In genomic region chr12:116266631-116267349, GRCh38 we compare ENCODE assay signal across 1 cellular context.
TF ChIP-seq lines count a peak whose summit lies in the region.

No MANE protein-coding gene starts in this region.

TF ChIP-seq in H1, 55 proteins besides CTCF, POLR2A, EP300 and RAD21:
- TF ChIP-seq SAP30 (IDR thresholded peaks at IDR 0.05; ENCODE audit: insufficient read depth, insufficient replicate concordance, low read length), result no peak
- no peak for TF ChIP-seq MAFK (IDR thresholded peaks at IDR 0.05; ENCODE audit: low read depth, low read length)
- no peak for TF ChIP-seq E2F6 (IDR thresholded peaks at IDR 0.05)
- no peak for TF ChIP-seq CREB1 (IDR thresholded peaks at IDR 0.05)
- no peak for TF ChIP-seq POLR2AphosphoS5 (IDR thresholded peaks at IDR 0.05; ENCODE audit: low read depth, low read length)
- TF ChIP-seq CHD7 (IDR thresholded peaks at IDR 0.05; ENCODE audit: insufficient replicate concordance, low read length), result no peak
- TF ChIP-seq, protein P1, sequence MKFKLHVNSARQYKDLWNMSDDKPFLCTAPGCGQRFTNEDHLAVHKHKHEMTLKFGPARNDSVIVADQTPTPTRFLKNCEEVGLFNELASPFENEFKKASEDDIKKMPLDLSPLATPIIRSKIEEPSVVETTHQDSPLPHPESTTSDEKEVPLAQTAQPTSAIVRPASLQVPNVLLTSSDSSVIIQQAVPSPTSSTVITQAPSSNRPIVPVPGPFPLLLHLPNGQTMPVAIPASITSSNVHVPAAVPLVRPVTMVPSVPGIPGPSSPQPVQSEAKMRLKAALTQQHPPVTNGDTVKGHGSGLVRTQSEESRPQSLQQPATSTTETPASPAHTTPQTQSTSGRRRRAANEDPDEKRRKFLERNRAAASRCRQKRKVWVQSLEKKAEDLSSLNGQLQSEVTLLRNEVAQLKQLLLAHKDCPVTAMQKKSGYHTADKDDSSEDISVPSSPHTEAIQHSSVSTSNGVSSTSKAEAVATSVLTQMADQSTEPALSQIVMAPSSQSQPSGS (IDR thresholded peaks at IDR 0.05; ENCODE audit: low read length), result no peak
- TF ChIP-seq TAF7 (optimal IDR thresholded peaks at IDR 0.05; ENCODE audit: borderline replicate concordance, low read depth, low read length), result no peak
- TF ChIP-seq KDM1A (IDR thresholded peaks at IDR 0.05; ENCODE audit: borderline replicate concordance, low read length), result no peak
- TF ChIP-seq CBX8 (IDR thresholded peaks at IDR 0.05; ENCODE audit: borderline replicate concordance, low read depth, low read length), result no peak
- TF ChIP-seq RFX5 (IDR thresholded peaks at IDR 0.05; ENCODE audit: borderline replicate concordance, low read depth, low read length), result no peak
- no peak for TF ChIP-seq RBBP5 (IDR thresholded peaks at IDR 0.05; ENCODE audit: borderline replicate concordance, low read depth, low read length)
- no peak for TF ChIP-seq FOSL1 (IDR thresholded peaks at IDR 0.05; ENCODE audit: insufficient read depth, low read depth, low read length)
- no peak for TF ChIP-seq TCF12 (IDR thresholded peaks at IDR 0.05; ENCODE audit: low read depth, low read length)
- TF ChIP-seq CHD1 (IDR thresholded peaks at IDR 0.05; ENCODE audit: low read depth, low read length), result no peak
